Comparison of ENCODE assay signal across 1 cellular context in genomic region chr14:50311974-50312733, GRCh38.
TF ChIP-seq lines count a peak whose summit lies in the region.

Gene DMAC2L, plus strand, starts transcription at chr14:50312324. Its CDS starts 9,164 bp downstream, at chr14:50321488.
Gene L2HGDH, minus strand, starts transcription at chr14:50312229. Its CDS starts 79 bp downstream, at chr14:50312150.

TF ChIP-seq in H1, 55 proteins besides CTCF, POLR2A, EP300 and RAD21 (continued from another document):
- TF ChIP-seq USF2 (IDR thresholded peaks at IDR 0.05; ENCODE audit: low read length) (peak; percentile 77), EGR1 (IDR thresholded peaks at IDR 0.05; ENCODE audit: borderline replicate concordance, low read depth, low read length) (0 out of 2 replicates have a peak, but pooled peaks have one; percentile 38), TAF7 (optimal IDR thresholded peaks at IDR 0.05; ENCODE audit: borderline replicate concordance, low read depth, low read length) (no peak), CHD1 (IDR thresholded peaks at IDR 0.05; ENCODE audit: low read depth, low read length) (no peak), E2F6 (IDR thresholded peaks at IDR 0.05) (peak; percentile 99), HDAC2 (IDR thresholded peaks at IDR 0.05; ENCODE audit: borderline replicate concordance in 1 of 2, low read depth in 2 of 2, low read length in 2 of 2) (peak in 1 of 2 experiments; percentile 77; a peak in 1 of 4 replicates), PHF8 (conservative IDR thresholded peaks at IDR 0.05; ENCODE audit: low read depth, low read length) (peak; percentile 97), MAX (IDR thresholded peaks at IDR 0.05) (peak; percentile 94), POLR2AphosphoS5 (IDR thresholded peaks at IDR 0.05; ENCODE audit: low read depth, low read length) (peak; percentile 83), ASH2L (IDR thresholded peaks at IDR 0.05; ENCODE audit: low read length) (peak; percentile 79), SP1 (IDR thresholded peaks at IDR 0.05; ENCODE audit: low read depth, low read length) (no peak), CREB1 (IDR thresholded peaks at IDR 0.05) (peak; percentile 31), KDM4A (IDR thresholded peaks at IDR 0.05; ENCODE audit: low read depth, low read length, severe bottlenecking) (peak; percentile 96), TAF1 (IDR thresholded peaks at IDR 0.05; ENCODE audit: low read depth, low read length) (0 out of 2 replicates have a peak, but pooled peaks have one; percentile 74), RNF2 (IDR thresholded peaks at IDR 0.05; ENCODE audit: borderline replicate concordance, low read depth, low read length, missing control alignments, poor library complexity, severe bottlenecking) (peak; percentile 63), CTBP2 (IDR thresholded peaks at IDR 0.05; ENCODE audit: borderline replicate concordance, insufficient read depth, insufficient read length, low read length) (no peak)
